In genomic region chr5:3226171-3226570, GRCh38 we compare ENCODE assay signal across 22 cellular contexts.
A peak's percentile ranks its signal among the peaks of the same experiment; 100 is the strongest.
DNase-seq lines count a peak whose midpoint lies in the region; ATAC-seq lines count a peak whose summit lies in the region.
"Had no signal": no experiment of that assay in that cellular context is flagged by ENCODE, and none has a peak within 500 bp of the region (broad histone marks: within the 10 kb centered on the region; RNA-seq: fewer than 3 reads in every experiment).

No MANE protein-coding gene starts in this region.

- H3K9me3 ChIP-seq in right cardiac atrium (ENCODE audit: control insufficient read depth, low read length) = peaks cover 5% of the 10 kb centered on the region
- H3K9me3 ChIP-seq: adrenal gland, sigmoid colon, thyroid gland had no signal

- H3K4me3 ChIP-seq in right cardiac atrium (ENCODE audit: low read length) = no peak overlapping the region
- H3K4me3 ChIP-seq: adrenal gland, cardiac muscle cell, hepatocyte, lung, Peyer's patch, sigmoid colon, SK-N-MC, thyroid gland had no signal

- WGBS in right cardiac atrium = 40% methylated on average over 8 of the region's 8 CpGs

- intact Hi-C loops in right cardiac atrium (cut with DNase I) = no loop called here

- peak; percentile 48 to 63 for ATAC-seq in right cardiac atrium
- no peak for ATAC-seq in GM19397 (IDR thresholded peaks at IDR 0.05; ENCODE audit: unreplicated experiment)
- ATAC-seq: stimulated activated naive B cell treated with anti-CD40 and anti-IgM and Interleukin-4, amounts not matched to agents 10 μg/mL and 1 μg/mL and 100 μg/mL, for 72 hours had no signal

- H3K27ac ChIP-seq in right cardiac atrium (ENCODE audit: low read length) = no peak overlapping the region
- H3K27ac ChIP-seq: adrenal gland, cardiac muscle cell, hepatocyte, Peyer's patch, sigmoid colon, SK-N-MC, thyroid gland had no signal

- no peaks in the 10 kb centered on the region for H3K27me3 ChIP-seq in right cardiac atrium (ENCODE audit: control insufficient read depth, insufficient read depth)
- H3K27me3 ChIP-seq: adrenal gland, cardiac muscle cell, hepatocyte, Peyer's patch, sigmoid colon, thyroid gland had no signal

- DNase-seq in NCI-H1105 (lab: John Stamatoyannopoulos, UW) = peak; percentile 61
- peak; percentile 71 for DNase-seq in SW480 (ENCODE audit: low spot score)
- DNase-seq in right cardiac atrium = no peak
- DNase-seq in superior temporal gyrus (ENCODE audit: extremely low spot score) = peak; percentile 78
- DNase-seq in stimulated activated CD4-positive, alpha-beta T cell treated with anti-CD3 and anti-CD28 coated beads, Interleukin-1b, Interleukin-23, amount 100 ng/mL, for 48 hours = no peak
- DNase-seq in activated CD4-positive, alpha-beta T cell treated with anti-CD3 and anti-CD28 coated beads, Interleukin-2, amount 50 U/mL, for 4 hours = no peak
- no peak for DNase-seq in NCI-H128 (lab: John Stamatoyannopoulos, UW; ENCODE audit: unreplicated experiment)
- DNase-seq: activated CD4-positive, alpha-beta T cell treated with anti-CD3 and anti-CD28 coated beads, Interleukin-2, amount 50 U/mL, for 48 hours; activated gamma-delta T cell treated with Interleukin-2 at 50 U/mL for 16 hours; adrenal gland; HCEC 1CT; islet precursor cell; Karpas-422; Peyer's patch; sigmoid colon; stimulated activated naive B cell treated with anti-CD40 and anti-IgM and Interleukin-4, amounts not matched to agents 10 μg/mL and 1 μg/mL and 100 μg/mL, for 72 hours; thyroid gland had no signal

- H3K4me1 ChIP-seq in right cardiac atrium (ENCODE audit: control insufficient read depth, insufficient read depth, low read length) = no peaks in the 10 kb centered on the region
- H3K4me1 ChIP-seq: adrenal gland, Peyer's patch, sigmoid colon, thyroid gland had no signal

Comparison
In these comparisons a context has a peak if more than half of its experiments do, and no peak if none do; other contexts are left out.
1. DNase-seq: peak in NCI-H1105 (single experiment), SW480 (single experiment) and superior temporal gyrus (single experiment); none in right cardiac atrium (0 of 3), stimulated activated CD4-positive, alpha-beta T cell treated with anti-CD3 and anti-CD28 coated beads, Interleukin-1b, Interleukin-23, amount 100 ng/mL, for 48 hours (single experiment), activated CD4-positive, alpha-beta T cell treated with anti-CD3 and anti-CD28 coated beads, Interleukin-2, amount 50 U/mL, for 4 hours (0 of 2) and NCI-H128 (single experiment).